15 cellular contexts compared by ENCODE assay signal in genomic region chr1:91924146-91924545, GRCh38. TPM values are rescaled to one million over a fixed set of nuclear protein-coding genes. Genes with fewer than 3 reads are reported as not detected.
DNase-seq lines count a peak whose midpoint lies in the region; ATAC-seq, FAIRE-seq and TF ChIP-seq lines count a peak whose summit lies in the region.
"Had no signal": no experiment of that assay in that cellular context is flagged by ENCODE, and none has a peak within 500 bp of the region (broad histone marks: within the 10 kb centered on the region; RNA-seq: fewer than 3 reads in every experiment).

No MANE protein-coding gene starts in this region.

- H3K9me3 ChIP-seq in sigmoid colon (no peaks in the 10 kb centered on the region), kidney (ENCODE audit: control insufficient read depth in 1 of 2, low read length in 2 of 2) (no peaks in the 10 kb centered on the region)

- WGBS in sigmoid colon, 2 donors, result 31 to 63% methylated on average over 2 of the region's 2 CpGs

- H3K4me3 ChIP-seq in astrocyte of the spinal cord (ENCODE audit: low read depth, low read length), result no peak overlapping the region
- no peak overlapping the region for H3K4me3 ChIP-seq in sigmoid colon
- no peak overlapping the region for H3K4me3 ChIP-seq in kidney (ENCODE audit: low read length in 2 of 2)
- H3K4me3 ChIP-seq: neural progenitor cell had no signal

- no peak for TF ChIP-seq CTCF in astrocyte of the spinal cord (IDR thresholded peaks at IDR 0.05; ENCODE audit: low read depth, low read length)
- TF ChIP-seq CTCF in sigmoid colon (IDR thresholded peaks at IDR 0.05), result no peak
- TF ChIP-seq CTCF in kidney (IDR thresholded peaks at IDR 0.05; ENCODE audit: borderline replicate concordance, extremely low read depth, insufficient read depth), result no peak

- H3K4me1 ChIP-seq in sigmoid colon, result no peaks in the 10 kb centered on the region
- no peaks in the 10 kb centered on the region for H3K4me1 ChIP-seq in kidney (ENCODE audit: control insufficient read depth in 1 of 2, insufficient read depth in 1 of 2, low read depth in 1 of 2, low read length in 2 of 2)
- H3K4me1 ChIP-seq: neural progenitor cell had no signal

- H3K9ac ChIP-seq in kidney (ENCODE audit: low read length in 2 of 2), result no peak overlapping the region
- H3K9ac ChIP-seq: neural progenitor cell had no signal

- DNase-seq in AG08395 (ENCODE audit: low spot score), result peak; percentile 84
- peak; percentile 58 for DNase-seq in HS-5 (ENCODE audit: low read depth)
- DNase-seq in astrocyte of the spinal cord (ENCODE audit: low read depth, low spot score), result peak; percentile 79
- DNase-seq in kidney glomerular epithelial cell (lab: John Stamatoyannopoulos, UW), result peak; percentile 23
- DNase-seq in sigmoid colon, result no peak
- DNase-seq in stimulated activated naive CD8-positive, alpha-beta T cell treated with anti-CD3 and anti-CD28 coated beads, Interleukin-15, Interleukin-2, amounts not matched to agents 100 U/mL and 50 U/mL, for 24 hours, result no peak
- DNase-seq in kidney, result no peak
- no peak for DNase-seq in SHP77 (lab: John Stamatoyannopoulos, UW)
- DNase-seq: activated CD4-positive, CD25-positive, alpha-beta regulatory T cell treated with anti-CD3 and anti-CD28 coated beads, Interleukin-2, amount 50 U/mL, for 72 hours; C1 segment of cervical spinal cord; H9; SIG-M5; stimulated activated naive CD4-positive, alpha-beta T cell had no signal

- TF ChIP-seq POLR2A in sigmoid colon (IDR thresholded peaks at IDR 0.05), result no peak

- no peaks in the 10 kb centered on the region for H3K36me3 ChIP-seq in sigmoid colon
- H3K36me3 ChIP-seq in kidney (ENCODE audit: control insufficient read depth in 1 of 2, insufficient read depth in 2 of 2, low read length in 2 of 2), result no peaks in the 10 kb centered on the region
- H3K36me3 ChIP-seq: neural progenitor cell had no signal

- FAIRE-seq in kidney (lab: Jason Lieb, UNC), result no peak

- no peak for ATAC-seq in stimulated activated naive CD8-positive, alpha-beta T cell treated with anti-CD3 and anti-CD28 coated beads, Interleukin-15, Interleukin-2, amounts not matched to agents 100 U/mL and 50 U/mL, for 24 hours

- in situ Hi-C loops in astrocyte of the spinal cord (cut with HindIII; ENCODE audit: low sequenced_read_pairs), result no loop called here

- no peaks in the 10 kb centered on the region for H3K27me3 ChIP-seq in sigmoid colon
- H3K27me3 ChIP-seq: neural progenitor cell had no signal

- no peak overlapping the region for H3K27ac ChIP-seq in sigmoid colon
- no peak overlapping the region for H3K27ac ChIP-seq in kidney (ENCODE audit: low read depth in 2 of 2, low read length in 2 of 2)
- H3K27ac ChIP-seq: neural progenitor cell had no signal

- no peak for TF ChIP-seq EP300 in sigmoid colon (IDR thresholded peaks at IDR 0.05)

- intact Hi-C loops in sigmoid colon (cut with DNase I), result loop anchor here (10.0 kb wide), 1 partner anchor 519 kb away; the partner anchor contains the start of gene HFM1
- intact Hi-C loops in kidney (cut with DNase I), result no loop called here

RNA-seq across cellular contexts. Expression of gene BRDT, which starts 25.1 kb away (rescaled TPM):
- not detected for total RNA-seq in sigmoid colon
- polyA plus RNA-seq in sigmoid colon, result not detected
- not detected for total RNA-seq in kidney
- polyA plus RNA-seq in kidney (ENCODE audit: insufficient read depth, low read depth, low replicate concordance), result not detected
- total RNA-seq: NCI-H460 had no signal

RNA-seq across cellular contexts. Expression of gene TGFBR3, which starts 38.2 kb away (rescaled TPM):
- total RNA-seq in sigmoid colon (100 to 1,000 TPM in 3 of 4 donors, 10 to 100 TPM in 1; 92.2 to 170 (median 141) TPM), kidney (57.9 TPM)
- polyA plus RNA-seq in sigmoid colon (1 to 10 TPM; 1.2 to 9.3 (median 6.6) TPM), kidney (ENCODE audit: insufficient read depth, low read depth, low replicate concordance) (15.8 TPM)

Comparison
In these comparisons a context has a peak if more than half of its experiments do, and no peak if none do; other contexts are left out.
1. DNase-seq: peak in AG08395 (single experiment), HS-5 (single experiment), astrocyte of the spinal cord (single experiment) and kidney glomerular epithelial cell (single experiment); none in sigmoid colon (single experiment), stimulated activated naive CD8-positive, alpha-beta T cell treated with anti-CD3 and anti-CD28 coated beads, Interleukin-15, Interleukin-2, amounts not matched to agents 100 U/mL and 50 U/mL, for 24 hours (single experiment), kidney (single experiment) and SHP77 (0 of 2).